9 cellular contexts compared by ENCODE assay signal in genomic region chr12:12008232-12008850, GRCh38.
DNase-seq lines count a peak whose midpoint lies in the region; ATAC-seq and TF ChIP-seq lines count a peak whose summit lies in the region.
"Had no signal": no experiment of that assay in that cellular context is flagged by ENCODE, and none has a peak within 500 bp of the region (broad histone marks: within the 10 kb centered on the region; RNA-seq: fewer than 3 reads in every experiment).

No MANE protein-coding gene starts in this region.

- H3K9me3 ChIP-seq in transverse colon: no peaks in the 10 kb centered on the region
- H3K9me3 ChIP-seq: SJCRH30 had no signal

- peak; percentile 55 for DNase-seq in activated T-cell treated with anti-CD3 and anti-CD28 coated beads, Interleukin-2, amount 50 U/mL, for 1 hour
- DNase-seq in activated T-cell treated with anti-CD3 and anti-CD28 coated beads for 4 hours: no peak
- peak; percentile 43 for DNase-seq in T-helper 2 cell treated with Interferon-gamma antibody and Interleukin-4, amounts not matched to agents 5 μg/mL and 100 μg/mL, for 36 hours (ENCODE audit: low spot score)
- DNase-seq in epithelial cell of esophagus (ENCODE audit: low read depth): no peak
- DNase-seq in transverse colon: peak; percentile 20
- no peak for DNase-seq in superior temporal gyrus (ENCODE audit: extremely low spot score)
- no peak for DNase-seq in DMS114 treated with DMSO at 0.1 percent for 48 hours (lab: John Stamatoyannopoulos, UW; ENCODE audit: unreplicated experiment)

- H3K36me3 ChIP-seq in transverse colon: no peaks in the 10 kb centered on the region
- H3K36me3 ChIP-seq: SJCRH30 had no signal

- intact Hi-C loops in transverse colon (cut with DNase I; ENCODE audit: low total_unique reads): no loop called here

- H3K4me3 Mint-ChIP-seq in T-helper 2 cell treated with Interferon-gamma antibody and Interleukin-4, amounts not matched to agents 5 μg/mL and 100 μg/mL, for 36 hours: peak overlapping the region; percentile 81

- peak overlapping the region; percentile 91 for H3K27ac Mint-ChIP-seq in T-helper 2 cell treated with Interferon-gamma antibody and Interleukin-4, amounts not matched to agents 5 μg/mL and 100 μg/mL, for 36 hours

- peaks cover 70% of the 10 kb centered on the region for H3K4me1 Mint-ChIP-seq in T-helper 2 cell treated with Interferon-gamma antibody and Interleukin-4, amounts not matched to agents 5 μg/mL and 100 μg/mL, for 36 hours (ENCODE audit: low read depth)

- no peaks in the 10 kb centered on the region for H3K9me3 Mint-ChIP-seq in T-helper 2 cell treated with Interferon-gamma antibody and Interleukin-4, amounts not matched to agents 5 μg/mL and 100 μg/mL, for 36 hours

- no peak for ATAC-seq in HG03108 (IDR thresholded peaks at IDR 0.05; ENCODE audit: unreplicated experiment)

- 79% methylated on average over 8 of the region's 8 CpGs for WGBS in transverse colon (ENCODE audit: low coverage in 1 of 2), 2 donors

- TF ChIP-seq EP300 in transverse colon (IDR thresholded peaks at IDR 0.05; ENCODE audit: low read depth): no peak

- TF ChIP-seq POLR2A in transverse colon (IDR thresholded peaks at IDR 0.05): no peak

- H3K27ac ChIP-seq in transverse colon: no peak overlapping the region
- H3K27ac ChIP-seq: SJCRH30 had no signal

- H3K27me3 ChIP-seq in transverse colon: no peaks in the 10 kb centered on the region
- H3K27me3 ChIP-seq: SJCRH30 had no signal

- TF ChIP-seq CTCF in epithelial cell of esophagus (IDR thresholded peaks at IDR 0.05; ENCODE audit: insufficient read depth, low read depth, low read length, missing control alignments): peak; percentile 21
- peak in 4 of 5 experiments; percentile 10 to 19 (median 14) for TF ChIP-seq CTCF in transverse colon (IDR thresholded peaks at IDR 0.05)

- no peak overlapping the region for H3K4me3 ChIP-seq in epithelial cell of esophagus (ENCODE audit: low read length)
- H3K4me3 ChIP-seq in transverse colon: no peak overlapping the region
- H3K4me3 ChIP-seq: SJCRH30 had no signal

- in situ Hi-C loops in transverse colon (cut with MboI; ENCODE audit: low pct_ligation_motif_present in 1 of 4, low pct_unique_long_range_greater_than_20kb in 1 of 4, low sequenced_read_pairs in 3 of 4): no loop called here

- peaks cover 0 to 23% (median 2%) of the 10 kb centered on the region in 4 donors for H3K4me1 ChIP-seq in transverse colon

- peaks cover 18% of the 10 kb centered on the region for H3K27me3 Mint-ChIP-seq in T-helper 2 cell treated with Interferon-gamma antibody and Interleukin-4, amounts not matched to agents 5 μg/mL and 100 μg/mL, for 36 hours (ENCODE audit: low read depth)

- H3K36me3 Mint-ChIP-seq in T-helper 2 cell treated with Interferon-gamma antibody and Interleukin-4, amounts not matched to agents 5 μg/mL and 100 μg/mL, for 36 hours (ENCODE audit: low read depth): peaks cover 8% of the 10 kb centered on the region

Comparison
In these comparisons a context has a peak if more than half of its experiments do, and no peak if none do; other contexts are left out.
1. DNase-seq: peak in activated T-cell treated with anti-CD3 and anti-CD28 coated beads, Interleukin-2, amount 50 U/mL, for 1 hour (single experiment), T-helper 2 cell treated with Interferon-gamma antibody and Interleukin-4, amounts not matched to agents 5 μg/mL and 100 μg/mL, for 36 hours (single experiment) and transverse colon (single experiment); none in activated T-cell treated with anti-CD3 and anti-CD28 coated beads for 4 hours (single experiment), epithelial cell of esophagus (single experiment), superior temporal gyrus (single experiment) and DMS114 treated with DMSO at 0.1 percent for 48 hours (single experiment).